ENCODE assay signal across 18 cellular contexts in the genomic region with DNA sequence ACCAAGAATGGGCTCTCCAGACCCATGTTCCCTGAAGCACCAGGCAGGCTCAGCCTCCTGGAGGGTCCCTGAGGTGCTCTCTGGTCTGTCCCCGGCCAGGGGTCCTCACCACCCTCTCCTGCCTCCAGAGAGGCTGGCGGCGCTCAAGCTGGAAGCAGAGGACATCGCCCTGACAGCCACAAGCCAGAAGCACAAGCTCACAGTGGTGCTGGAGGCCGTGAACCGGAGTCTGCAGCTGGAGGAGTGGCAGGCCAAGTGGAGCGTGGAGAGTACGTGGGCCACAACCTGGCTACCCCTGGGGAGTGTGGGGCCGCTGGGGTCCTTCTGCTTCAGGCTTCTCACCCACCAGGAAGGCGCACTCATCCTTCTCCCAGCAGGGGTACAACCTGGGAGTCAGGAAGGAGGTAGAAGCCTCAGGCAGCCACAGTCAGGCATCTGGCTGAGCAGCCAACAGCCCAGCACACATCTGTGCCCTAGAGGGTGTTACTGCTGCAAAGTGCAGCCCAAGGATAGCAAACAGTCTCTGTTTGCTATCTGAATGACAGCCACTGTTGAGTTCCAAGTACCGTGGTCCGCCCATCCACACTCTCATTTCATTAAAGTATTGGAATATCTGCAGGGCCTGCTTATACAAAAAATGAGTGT. TPM values are rescaled to one million over a fixed set of nuclear protein-coding genes. Genes with fewer than 3 reads are reported as not detected.
"Had no signal": no experiment of that assay in that cellular context is flagged by ENCODE, and none has a peak within 500 bp of the region (broad histone marks: within the 10 kb centered on the region; RNA-seq: fewer than 3 reads in every experiment).

No MANE protein-coding gene starts in this region.

- H3K9me3 ChIP-seq: adrenal gland, mucosa of descending colon, suprapubic skin had no signal

- H3K4me3 Mint-ChIP-seq: activated CD4-positive, alpha-beta T cell treated with anti-CD3 and anti-CD28 coated beads, Interleukin-2, amount 10 ng/mL, durations not matched to agents 7 days and 5 days; activated naive CD4-positive, alpha-beta T cell treated with anti-CD3 and anti-CD28 coated beads for 36 hours; activated T-helper 1 cell treated with anti-CD3 and anti-CD28 coated beads, Interleukin-12 subunit alpha, Interleukin-12 subunit beta, Interleukin-2, Interleukin-4 antibody, amounts not matched to agents 30 ng/mL and 10 ng/mL and 1 ng/mL, durations not matched to agents 14 hours and 24 hours and 36 hours; endodermal cell; natural killer cell; stimulated activated naive CD8-positive, alpha-beta T cell treated with anti-CD3 and anti-CD28 coated beads, Interleukin-15, Interleukin-2, amounts not matched to agents 100 ng/mL and 50 ng/mL, for 24 hours had no signal

- DNase-seq: activated CD4-positive, alpha-beta T cell treated with anti-CD3 and anti-CD28 coated beads, Interleukin-2, amount 10 ng/mL, durations not matched to agents 7 days and 5 days; activated CD4-positive, CD25-positive, alpha-beta regulatory T cell; activated naive CD4-positive, alpha-beta T cell treated with anti-CD3 and anti-CD28 coated beads for 36 hours; adrenal gland; endodermal cell; mammary epithelial cell; natural killer cell; small intestine; T-helper 2 cell; trophoblast cell had no signal

- H3K36me3 ChIP-seq: adrenal gland, cardiac muscle cell, suprapubic skin had no signal

- ATAC-seq: left colon, mucosa of descending colon, natural killer cell had no signal

- H3K27me3 Mint-ChIP-seq: activated CD4-positive, alpha-beta T cell treated with anti-CD3 and anti-CD28 coated beads, Interleukin-2, amount 10 ng/mL, durations not matched to agents 7 days and 5 days; stimulated activated naive CD8-positive, alpha-beta T cell treated with anti-CD3 and anti-CD28 coated beads, Interleukin-15, Interleukin-2, amounts not matched to agents 100 ng/mL and 50 ng/mL, for 24 hours had no signal

- H3K9me3 Mint-ChIP-seq: activated CD4-positive, alpha-beta T cell treated with anti-CD3 and anti-CD28 coated beads, Interleukin-2, amount 10 ng/mL, durations not matched to agents 7 days and 5 days; activated naive CD4-positive, alpha-beta T cell treated with anti-CD3 and anti-CD28 coated beads for 36 hours; activated T-helper 1 cell treated with anti-CD3 and anti-CD28 coated beads, Interleukin-12 subunit alpha, Interleukin-12 subunit beta, Interleukin-2, Interleukin-4 antibody, amounts not matched to agents 30 ng/mL and 10 ng/mL and 1 ng/mL, durations not matched to agents 14 hours and 24 hours and 36 hours; endodermal cell; natural killer cell; stimulated activated naive CD8-positive, alpha-beta T cell treated with anti-CD3 and anti-CD28 coated beads, Interleukin-15, Interleukin-2, amounts not matched to agents 100 ng/mL and 50 ng/mL, for 24 hours had no signal

- H3K4me3 ChIP-seq: adrenal gland, cardiac muscle cell, mucosa of descending colon, suprapubic skin had no signal

- H3K27me3 ChIP-seq: adrenal gland, cardiac muscle cell, suprapubic skin had no signal

- FAIRE-seq: frontal cortex, small intestine had no signal

- H3K27ac Mint-ChIP-seq: activated CD4-positive, alpha-beta T cell treated with anti-CD3 and anti-CD28 coated beads, Interleukin-2, amount 10 ng/mL, durations not matched to agents 7 days and 5 days; activated naive CD4-positive, alpha-beta T cell treated with anti-CD3 and anti-CD28 coated beads for 36 hours; activated T-helper 1 cell treated with anti-CD3 and anti-CD28 coated beads, Interleukin-12 subunit alpha, Interleukin-12 subunit beta, Interleukin-2, Interleukin-4 antibody, amounts not matched to agents 30 ng/mL and 10 ng/mL and 1 ng/mL, durations not matched to agents 14 hours and 24 hours and 36 hours; endodermal cell; stimulated activated naive CD8-positive, alpha-beta T cell treated with anti-CD3 and anti-CD28 coated beads, Interleukin-15, Interleukin-2, amounts not matched to agents 100 ng/mL and 50 ng/mL, for 24 hours had no signal

- H3K4me1 ChIP-seq: adrenal gland, suprapubic skin had no signal

- H3K4me1 Mint-ChIP-seq: endodermal cell had no signal

- H3K27ac ChIP-seq: adrenal gland, cardiac muscle cell, suprapubic skin had no signal

- H3K36me3 Mint-ChIP-seq: natural killer cell had no signal

RNA-seq across cellular contexts. Expression of a gene that starts 8.4 kb away (rescaled TPM):
- total RNA-seq: epithelial cell of proximal tubule, mammary epithelial cell had no signal
- polyA plus RNA-seq: cardiac muscle cell, mammary epithelial cell had no signal
